8 cellular contexts compared by ENCODE assay signal in the genomic region with DNA sequence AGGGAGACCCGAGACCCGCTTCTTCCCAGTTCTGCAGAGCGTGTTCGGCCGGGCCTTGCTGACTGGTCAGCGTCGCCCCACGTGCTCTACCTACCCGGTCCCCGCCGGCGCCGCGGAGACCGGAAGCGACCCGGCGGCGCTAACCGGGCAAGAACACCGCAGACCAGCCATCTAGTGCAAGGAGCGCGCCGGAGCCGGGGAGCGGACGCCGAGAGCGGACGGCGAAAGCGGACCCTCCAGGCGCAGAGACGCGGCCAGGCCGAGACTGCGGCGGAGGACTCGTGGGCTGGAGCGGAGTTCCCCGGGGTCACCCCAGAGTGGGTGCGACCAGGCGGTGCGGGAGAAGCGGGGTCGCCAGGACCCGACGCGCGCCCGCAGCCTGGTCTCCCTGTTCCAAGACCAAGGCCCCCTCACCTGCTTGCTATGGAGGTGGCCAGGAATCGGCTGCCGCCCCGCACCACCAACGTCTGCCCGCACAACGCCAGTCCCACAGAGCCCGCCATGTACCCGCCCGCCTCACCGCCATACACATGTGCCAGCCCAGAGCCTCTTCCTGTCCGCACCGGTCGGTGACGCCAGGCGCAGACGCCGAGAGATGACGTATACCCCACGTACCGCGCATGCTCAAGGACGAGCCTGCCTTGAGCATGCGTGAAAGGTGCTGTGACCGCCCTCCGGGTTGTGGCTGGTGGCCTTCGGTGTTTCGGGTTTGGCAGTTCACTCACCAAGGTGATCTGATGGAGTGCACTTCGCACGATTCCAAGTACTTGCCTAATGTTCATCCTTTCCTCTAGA. TPM values are rescaled to one million over a fixed set of nuclear protein-coding genes. Genes with fewer than 3 reads are reported as not detected.
DNase-seq lines count a peak whose midpoint lies in the region; ATAC-seq and TF ChIP-seq lines count a peak whose summit lies in the region.

A gene with protein sequence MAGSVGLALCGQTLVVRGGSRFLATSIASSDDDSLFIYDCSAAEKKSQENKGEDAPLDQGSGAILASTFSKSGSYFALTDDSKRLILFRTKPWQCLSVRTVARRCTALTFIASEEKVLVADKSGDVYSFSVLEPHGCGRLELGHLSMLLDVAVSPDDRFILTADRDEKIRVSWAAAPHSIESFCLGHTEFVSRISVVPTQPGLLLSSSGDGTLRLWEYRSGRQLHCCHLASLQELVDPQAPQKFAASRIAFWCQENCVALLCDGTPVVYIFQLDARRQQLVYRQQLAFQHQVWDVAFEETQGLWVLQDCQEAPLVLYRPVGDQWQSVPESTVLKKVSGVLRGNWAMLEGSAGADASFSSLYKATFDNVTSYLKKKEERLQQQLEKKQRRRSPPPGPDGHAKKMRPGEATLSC (minus strand): TSS at position 547 of the 795 bp plus-strand sequence. CDS start 44 bp downstream, at position 503.

- peak; percentile 86 for ATAC-seq in HG03432 (IDR thresholded peaks at IDR 0.05; ENCODE audit: unreplicated experiment)

- peak; percentile 97 for DNase-seq in Ammon's horn (ENCODE audit: low spot score)
- peak; percentile 92 for DNase-seq in NCI-H460 (ENCODE audit: extremely low read depth, low read depth)
- DNase-seq in activated CD4-positive, CD25-positive, alpha-beta regulatory T cell treated with anti-CD3 and anti-CD28 coated beads, Interleukin-2, amount 50 U/mL, for 72 hours: peak; percentile 98
- peak; percentile 95 for DNase-seq in cerebellar cortex (ENCODE audit: low spot score)
- DNase-seq in islet precursor cell: peak; percentile 99
- DNase-seq in stimulated activated CD4-positive, alpha-beta T cell treated with anti-CD3 and anti-CD28 coated beads, Interleukin-12 subunit alpha, Interleukin-12 subunit beta, amount 100 ng/mL, for 4 hours: peak; percentile 98

- peak; percentile 96 for TF ChIP-seq POLR2A in GM19193 (IDR thresholded peaks at IDR 0.05; ENCODE audit: extremely low read depth, insufficient read depth, insufficient read length)

RNA-seq across cellular contexts. Expression of the gene that starts here (rescaled TPM):
- total RNA-seq in NCI-H460 (2014; rRNA removed; shearing (Covaris generic)): 8.8 and 9.8 TPM in 2 replicates
- 29.7 and 33.9 TPM in 2 replicates for polyA plus RNA-seq in NCI-H460 (2014; cell fraction: nucleus; rRNA removed)

Comparison
In these comparisons a context has a peak if more than half of its experiments do, and no peak if none do; other contexts are left out.
1. Peak in every context shown above with its lines: DNase-seq and ATAC-seq.